Comparison of ENCODE assay signal across 1 cellular context in the genomic region with DNA sequence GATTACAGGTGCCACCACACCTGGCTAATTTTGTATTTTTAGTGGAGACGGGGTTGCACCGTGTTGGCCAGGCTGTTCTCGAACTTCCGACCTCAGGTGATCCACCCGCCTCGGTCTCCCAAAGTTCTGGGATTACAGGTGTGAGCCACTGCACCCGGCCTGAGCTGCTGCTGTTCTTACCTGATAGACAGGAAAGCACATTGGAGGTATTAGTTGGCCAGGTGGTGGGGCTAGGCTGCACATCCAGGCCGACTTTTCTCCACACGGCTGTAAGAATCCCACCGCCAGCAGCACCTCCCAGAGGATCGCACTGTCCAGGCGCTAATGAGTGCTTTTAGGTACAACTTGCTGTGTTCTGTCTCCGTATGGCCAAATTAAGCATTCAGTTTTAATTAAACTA.
TF ChIP-seq lines count a peak whose summit lies in the region.

No MANE protein-coding gene starts in this region.

TF ChIP-seq in HCT116, 20 proteins besides CTCF, POLR2A, EP300 and RAD21 (continued from another document):
- TF ChIP-seq, protein P1, sequence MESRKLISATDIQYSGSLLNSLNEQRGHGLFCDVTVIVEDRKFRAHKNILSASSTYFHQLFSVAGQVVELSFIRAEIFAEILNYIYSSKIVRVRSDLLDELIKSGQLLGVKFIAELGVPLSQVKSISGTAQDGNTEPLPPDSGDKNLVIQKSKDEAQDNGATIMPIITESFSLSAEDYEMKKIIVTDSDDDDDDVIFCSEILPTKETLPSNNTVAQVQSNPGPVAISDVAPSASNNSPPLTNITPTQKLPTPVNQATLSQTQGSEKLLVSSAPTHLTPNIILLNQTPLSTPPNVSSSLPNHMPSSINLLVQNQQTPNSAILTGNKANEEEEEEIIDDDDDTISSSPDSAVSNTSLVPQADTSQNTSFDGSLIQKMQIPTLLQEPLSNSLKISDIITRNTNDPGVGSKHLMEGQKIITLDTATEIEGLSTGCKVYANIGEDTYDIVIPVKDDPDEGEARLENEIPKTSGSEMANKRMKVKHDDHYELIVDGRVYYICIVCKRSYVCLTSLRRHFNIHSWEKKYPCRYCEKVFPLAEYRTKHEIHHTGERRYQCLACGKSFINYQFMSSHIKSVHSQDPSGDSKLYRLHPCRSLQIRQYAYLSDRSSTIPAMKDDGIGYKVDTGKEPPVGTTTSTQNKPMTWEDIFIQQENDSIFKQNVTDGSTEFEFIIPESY (IDR thresholded peaks at IDR 0.05; ENCODE audit: extremely low read depth, insufficient replicate concordance, low read length): no peak
- TF ChIP-seq CEBPB (IDR thresholded peaks at IDR 0.05; ENCODE audit: low read depth): no peak
- TF ChIP-seq ELF1 (IDR thresholded peaks at IDR 0.05; ENCODE audit: borderline replicate concordance, low read depth): no peak
- TF ChIP-seq CBX3 (IDR thresholded peaks at IDR 0.05; ENCODE audit: low read depth): no peak
- TF ChIP-seq YY1 (IDR thresholded peaks at IDR 0.05; ENCODE audit: extremely low read depth, insufficient replicate concordance, low read depth, low read length): no peak
- no peak for TF ChIP-seq POLR2AphosphoS5 (IDR thresholded peaks at IDR 0.05; ENCODE audit: low read depth, low read length)
- no peak for TF ChIP-seq TCF7L2 (IDR thresholded peaks at IDR 0.05; ENCODE audit: borderline replicate concordance, extremely low read depth, insufficient read depth, insufficient read length)
- TF ChIP-seq SIN3A (IDR thresholded peaks at IDR 0.05; ENCODE audit: low read depth): no peak
- no peak for TF ChIP-seq ZNF274 (IDR thresholded peaks at IDR 0.05; ENCODE audit: low read depth, low read length)
- no peak for TF ChIP-seq EGR1 (IDR thresholded peaks at IDR 0.05; ENCODE audit: low read depth)
- no peak for TF ChIP-seq SRF (IDR thresholded peaks at IDR 0.05; ENCODE audit: low read depth)
- TF ChIP-seq EZH2 (IDR thresholded peaks at IDR 0.05): no peak
- no peak for TF ChIP-seq FOSL1 (IDR thresholded peaks at IDR 0.05; ENCODE audit: low read depth)
- TF ChIP-seq, protein P2, sequence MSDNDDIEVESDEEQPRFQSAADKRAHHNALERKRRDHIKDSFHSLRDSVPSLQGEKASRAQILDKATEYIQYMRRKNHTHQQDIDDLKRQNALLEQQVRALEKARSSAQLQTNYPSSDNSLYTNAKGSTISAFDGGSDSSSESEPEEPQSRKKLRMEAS (IDR thresholded peaks at IDR 0.05): no peak
- no peak for TF ChIP-seq EZH2phosphoT487 (IDR thresholded peaks at IDR 0.05; ENCODE audit: borderline replicate concordance)
